ENCODE assay signal across 9 cellular contexts in genomic region chr15:63596666-63597032, GRCh38. TPM values are rescaled to one million over a fixed set of nuclear protein-coding genes. Genes with fewer than 3 reads are reported as not detected.
DNase-seq lines count a peak whose midpoint lies in the region; ATAC-seq and TF ChIP-seq lines count a peak whose summit lies in the region.
"Had no signal": no experiment of that assay in that cellular context is flagged by ENCODE, and none has a peak within 500 bp of the region (broad histone marks: within the 10 kb centered on the region; RNA-seq: fewer than 3 reads in every experiment).

No MANE protein-coding gene starts in this region.

- peaks cover 16% of the 10 kb centered on the region for H3K36me3 Mint-ChIP-seq in activated naive CD4-positive, alpha-beta T cell treated with anti-CD3 and anti-CD28 coated beads for 36 hours (ENCODE audit: low read depth)

- no peaks in the 10 kb centered on the region for H3K27me3 ChIP-seq in muscle layer of colon (ENCODE audit: control insufficient read depth in 1 of 2, insufficient read depth in 2 of 2, low read length in 2 of 2)
- no peaks in the 10 kb centered on the region for H3K27me3 ChIP-seq in tibial artery

- CTCF ChIA-PET in activated naive CD4-positive, alpha-beta T cell treated with anti-CD3 and anti-CD28 coated beads for 36 hours (lab: Charles Lee) = interaction anchor here (0.8 to 8.6 kb wide), 5 partner anchors 23 to 306 kb away, joined by 3 to 101 read pairs (median 3); no protein-coding TSS in a partner anchor

- ATAC-seq in GM19452 (IDR thresholded peaks at IDR 0.05; ENCODE audit: unreplicated experiment) = no peak
- ATAC-seq in GM21723 (IDR thresholded peaks at IDR 0.05; ENCODE audit: unreplicated experiment) = no peak

- no peaks in the 10 kb centered on the region for H3K9me3 Mint-ChIP-seq in activated naive CD4-positive, alpha-beta T cell treated with anti-CD3 and anti-CD28 coated beads for 36 hours

- H3K4me3 ChIP-seq in choroid plexus epithelial cell (ENCODE audit: low read depth, low read length) (no peak overlapping the region), muscle layer of colon (ENCODE audit: low read depth in 1 of 2, low read length in 2 of 2) (peak overlapping the region in 1 of 2 donors; percentile 83), tibial artery (peak overlapping the region; percentile 66 to 79)

- H3K36me3 ChIP-seq in muscle layer of colon (ENCODE audit: insufficient read depth, low read length) (peaks cover 16% of the 10 kb centered on the region), tibial artery (peaks cover 2 to 11% (median 3%) of the 10 kb centered on the region in 3 donors)

- H3K4me1 ChIP-seq in muscle layer of colon (ENCODE audit: insufficient read depth, low read length) (peaks cover 29% of the 10 kb centered on the region), tibial artery (peaks cover 0 to 67% (median 50%) of the 10 kb centered on the region in 4 donors)

- peak overlapping the region; percentile 94 for H3K9ac ChIP-seq in muscle layer of colon (ENCODE audit: low read length)

- TF ChIP-seq CTCF in choroid plexus epithelial cell (conservative IDR thresholded peaks at IDR 0.05; ENCODE audit: low read depth, low read length) = no peak
- TF ChIP-seq CTCF in tibial artery (IDR thresholded peaks at IDR 0.05) = no peak

- H3K27ac Mint-ChIP-seq in activated naive CD4-positive, alpha-beta T cell treated with anti-CD3 and anti-CD28 coated beads for 36 hours = peak overlapping the region; percentile 33

- H3K27ac ChIP-seq in muscle layer of colon (ENCODE audit: low read depth, low read length) (peak overlapping the region; percentile 97), tibial artery (peak overlapping the region; percentile 85 to 89)

- H3K9me3 ChIP-seq in muscle layer of colon (ENCODE audit: low read length) (no peaks in the 10 kb centered on the region), tibial artery (no peaks in the 10 kb centered on the region)

- H3K4me1 Mint-ChIP-seq in activated naive CD4-positive, alpha-beta T cell treated with anti-CD3 and anti-CD28 coated beads for 36 hours (ENCODE audit: low read depth) = peaks cover 70% of the 10 kb centered on the region

- H3K27me3 Mint-ChIP-seq in activated naive CD4-positive, alpha-beta T cell treated with anti-CD3 and anti-CD28 coated beads for 36 hours (ENCODE audit: low read depth) = no peaks in the 10 kb centered on the region

- intact Hi-C loops in activated naive CD4-positive, alpha-beta T cell treated with anti-CD3 and anti-CD28 coated beads for 36 hours (cut with micrococcal nuclease) = no loop called here
- intact Hi-C loops in tibial artery (cut with DNase I; ENCODE audit: low total_unique reads) = loop anchor here (5.0 kb wide), 1 partner anchor 94 kb away; the partner anchor contains the start of gene USP3

- H3K4me3 Mint-ChIP-seq in activated naive CD4-positive, alpha-beta T cell treated with anti-CD3 and anti-CD28 coated beads for 36 hours = no peak overlapping the region

- DNase-seq in activated naive CD4-positive, alpha-beta T cell treated with anti-CD3 and anti-CD28 coated beads for 36 hours = peak; percentile 37
- DNase-seq in activated naive CD4-positive, alpha-beta T cell treated with anti-CD3 and anti-CD28 coated beads, Interleukin-2, amount 50 U/mL, for 16 hours = no peak
- DNase-seq in choroid plexus epithelial cell (ENCODE audit: low read depth) (peak; percentile 17), tibial artery (no peak), NAMALWA (ENCODE audit: low spot score) (no peak)
- DNase-seq: Kasumi-1 had no signal

RNA-seq across cellular contexts. Expression of gene FBXL22, which starts 0.5 kb away (rescaled TPM):
- under 1 TPM; 0.43 to 0.44 TPM for total RNA-seq in activated naive CD4-positive, alpha-beta T cell treated with anti-CD3 and anti-CD28 coated beads for 36 hours

Comparison
In these comparisons a context has a peak if more than half of its experiments do, and no peak if none do; other contexts are left out.
1. DNase-seq: peak in activated naive CD4-positive, alpha-beta T cell treated with anti-CD3 and anti-CD28 coated beads for 36 hours (single experiment) and choroid plexus epithelial cell (single experiment); none in activated naive CD4-positive, alpha-beta T cell treated with anti-CD3 and anti-CD28 coated beads, Interleukin-2, amount 50 U/mL, for 16 hours (single experiment), tibial artery (0 of 2) and NAMALWA (single experiment).